Comparison of ENCODE assay signal across 8 cellular contexts in the genomic region with DNA sequence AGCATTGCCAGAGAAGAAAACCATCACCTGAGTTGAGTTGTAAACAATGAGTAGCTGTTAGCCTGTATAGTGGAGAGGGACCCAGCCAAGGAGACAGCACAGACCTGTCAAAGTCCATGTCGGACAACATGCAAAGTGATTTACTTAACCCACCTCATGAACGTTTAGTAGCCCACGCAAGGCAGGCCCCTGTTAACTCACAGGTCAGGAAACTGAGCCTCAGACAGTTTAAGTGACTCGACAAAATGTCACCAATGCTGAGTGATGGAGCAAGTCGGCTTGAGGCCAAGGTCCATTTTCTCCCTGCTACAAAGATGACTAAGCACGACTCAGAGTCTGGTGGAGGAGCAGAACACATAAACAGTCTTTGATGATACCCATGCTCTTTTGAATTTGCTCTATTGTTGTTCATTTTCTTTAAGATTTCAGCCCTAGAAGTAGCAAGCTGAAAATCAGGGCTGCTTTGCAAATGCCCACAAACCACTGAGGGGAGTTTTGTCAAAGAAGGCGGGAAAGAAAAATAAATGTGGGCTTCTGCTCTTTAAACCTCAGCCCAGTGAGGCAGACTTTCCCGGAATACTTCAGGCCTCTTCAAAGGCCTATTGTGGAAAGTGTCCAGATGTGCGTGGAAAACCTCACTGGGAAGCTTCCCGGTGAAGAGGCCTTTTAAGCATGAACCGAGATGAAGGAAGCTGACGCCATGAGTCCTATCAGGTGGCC.
DNase-seq lines count a peak whose midpoint lies in the region; FAIRE-seq lines count a peak whose summit lies in the region.

No MANE protein-coding gene starts in this region.

- H3K9ac ChIP-seq in GM23248 (peak overlapping the region; percentile 72), mucosa of rectum (ENCODE audit: low read depth in 1 of 2, low read length in 2 of 2) (no peak overlapping the region)

- H3K4me1 ChIP-seq in GM23248 (ENCODE audit: insufficient read depth) (peaks cover 41% of the 10 kb centered on the region), mucosa of rectum (ENCODE audit: control insufficient read depth in 2 of 2, insufficient read depth in 2 of 2, low read length in 2 of 2) (peaks cover 7% of the 10 kb centered on the region in 2 donors)

- 2% methylated on average over 12 of the region's 12 CpGs for WGBS in GM23248 (ENCODE audit: low coverage in 1 of 2, low lambda C conversion rate in 2 of 2, missing lambda C conversion rate in 2 of 2), 2 experiments

- no peaks in the 10 kb centered on the region for H3K9me2 ChIP-seq in GM23248 (ENCODE audit: insufficient read depth)

- in situ Hi-C loops in GM23248 (cut with MboI), result no loop called here

- 0 out of 2 replicates have a peak overlapping the region, but pooled peaks have one; percentile 19 for H3K4me3 ChIP-seq in GM23248
- no peak overlapping the region for H3K4me3 ChIP-seq in mucosa of rectum (ENCODE audit: low read length in 2 of 2)

- peak; percentile 87 for FAIRE-seq in RCC 7860 (lab: Jason Lieb, UNC)
- FAIRE-seq in urothelium cell line (lab: Jason Lieb, UNC), result no peak

- DNase-seq in GM23248 (peak; percentile 97), RCC 7860 (ENCODE audit: low spot score) (peak; percentile 84), epithelial cell of prostate (ENCODE audit: low read depth, low spot score) (peak; percentile 77), urothelium cell line (ENCODE audit: low spot score) (peak; percentile 73), activated gamma-delta T cell (lab: John Stamatoyannopoulos, UW) (no peak), NCI-H2196 (lab: John Stamatoyannopoulos, UW; ENCODE audit: unreplicated experiment) (no peak)
- no peak for DNase-seq in stimulated activated CD4-positive, alpha-beta T cell treated with anti-CD3 and anti-CD28 coated beads, Interleukin-15, amount 100 ng/mL, for 24 hours

- H3K36me3 ChIP-seq in GM23248 (ENCODE audit: low read depth), result no peaks in the 10 kb centered on the region
- no peaks in the 10 kb centered on the region for H3K36me3 ChIP-seq in mucosa of rectum (ENCODE audit: control insufficient read depth in 2 of 2, insufficient read depth in 2 of 2, low read length in 2 of 2)

- peak overlapping the region; percentile 69 for H2AFZ ChIP-seq in GM23248

- H3K4me2 ChIP-seq in GM23248 (ENCODE audit: unreplicated experiment), result peak overlapping the region; percentile 64

- no peaks in the 10 kb centered on the region for H3K27me3 ChIP-seq in GM23248 (replicated peaks; ENCODE audit: insufficient read depth)
- H3K27me3 ChIP-seq in mucosa of rectum (ENCODE audit: control insufficient read depth in 2 of 2, insufficient read depth in 2 of 2, low read length in 2 of 2), result no peaks in the 10 kb centered on the region

- peak overlapping the region; percentile 96 for H3K27ac ChIP-seq in GM23248
- peak overlapping the region; percentile 92 for H3K27ac ChIP-seq in epithelial cell of prostate
- peak overlapping the region; percentile 62 to 69 for H3K27ac ChIP-seq in mucosa of rectum (ENCODE audit: low read depth in 2 of 2, low read length in 2 of 2)

- H3K9me3 ChIP-seq in GM23248 (ENCODE audit: low read depth) (no peaks in the 10 kb centered on the region), mucosa of rectum (ENCODE audit: control insufficient read depth in 2 of 2, low read length in 2 of 2) (no peaks in the 10 kb centered on the region)

- no peaks in the 10 kb centered on the region for H3K79me2 ChIP-seq in GM23248 (ENCODE audit: insufficient read depth)

- H4K20me1 ChIP-seq in GM23248 (ENCODE audit: insufficient read depth), result no peaks in the 10 kb centered on the region

- H3F3A ChIP-seq in GM23248 (ENCODE audit: insufficient read depth), result peaks cover 35% of the 10 kb centered on the region

Comparison
In these comparisons a context has a peak if more than half of its experiments do, and no peak if none do; other contexts are left out.
1. DNase-seq: peak in GM23248 (single experiment), RCC 7860 (single experiment), epithelial cell of prostate (single experiment) and urothelium cell line (single experiment); none in stimulated activated CD4-positive, alpha-beta T cell treated with anti-CD3 and anti-CD28 coated beads, Interleukin-15, amount 100 ng/mL, for 24 hours (single experiment), activated gamma-delta T cell (single experiment) and NCI-H2196 (single experiment).
2. Peak in every context shown above with its lines, with median percentiles within 50 percentile points of each other: H3K27ac ChIP-seq.